Comparison of ENCODE assay signal across 9 cellular contexts in the genomic region with DNA sequence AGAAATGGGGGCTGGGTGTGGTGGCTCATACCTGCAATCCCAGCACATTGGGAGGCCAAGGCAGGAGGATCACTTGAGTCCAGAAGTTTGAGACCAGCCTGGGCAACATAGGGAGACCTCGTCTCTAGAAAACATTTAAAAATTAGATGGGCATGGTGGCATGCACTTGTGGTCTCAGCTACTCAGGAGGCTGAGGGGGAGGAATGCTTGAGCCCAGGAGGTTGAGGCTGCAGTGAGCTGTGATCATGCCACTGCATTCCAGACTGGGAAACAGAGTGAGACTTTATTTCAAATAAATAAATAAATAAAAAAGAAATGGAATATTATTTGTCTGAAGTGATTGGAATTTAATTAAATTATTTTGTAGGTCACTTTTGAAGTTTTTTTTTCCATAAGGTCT. TPM values are rescaled to one million over a fixed set of nuclear protein-coding genes. Genes with fewer than 3 reads are reported as not detected.
DNase-seq lines count a peak whose midpoint lies in the region; ATAC-seq and TF ChIP-seq lines count a peak whose summit lies in the region.
"Not testable (repeated sequence)": the region's sequence is repeated elsewhere in the genome, so short reads cannot be mapped to it uniquely, and the experiment has no call there.
"Had no signal": no experiment of that assay in that cellular context is flagged by ENCODE, and none has a peak within 500 bp of the region (broad histone marks: within the 10 kb centered on the region; RNA-seq: fewer than 3 reads in every experiment).

No MANE protein-coding gene starts in this region.

- not testable (repeated sequence) for H3K4me3 ChIP-seq in CD4-positive, alpha-beta memory T cell (ENCODE audit: low read length in 2 of 2); mammary epithelial cell (replicated peaks in 1 of 3; ENCODE audit: insufficient read depth in 1 of 3, low read depth in 2 of 3, low read length in 3 of 3); trophoblast cell (ENCODE audit: low read depth, low read length)
- H3K4me3 ChIP-seq in Loucy (ENCODE audit: low read length, poor library complexity, severe bottlenecking): peak overlapping the region; percentile 29

- H2AK5ac ChIP-seq in trophoblast cell (ENCODE audit: low read length): not testable (repeated sequence)

- H3K79me1 ChIP-seq in trophoblast cell (ENCODE audit: low read length): not testable (repeated sequence)

- peak overlapping the region in 5 of 7 donors; percentile 18 to 77 (median 68) for H3K27ac Mint-ChIP-seq in CD4-positive, alpha-beta memory T cell
- H3K27ac Mint-ChIP-seq in T-cell: peak overlapping the region; percentile 46 to 74
- peak overlapping the region; percentile 63 for H3K27ac Mint-ChIP-seq in activated T-cell treated with anti-CD3 and anti-CD28 coated beads, Interleukin-2, amount 50 U/mL, for 24 hours
- peak overlapping the region; percentile 62 for H3K27ac Mint-ChIP-seq in activated naive CD8-positive, alpha-beta T cell

- not testable (repeated sequence) for H3K23ac ChIP-seq in trophoblast cell (ENCODE audit: low read length)

- not testable (repeated sequence) for H4K8ac ChIP-seq in trophoblast cell (ENCODE audit: low read depth, low read length)

- H3K9me2 ChIP-seq in Loucy (replicated peaks; ENCODE audit: low read depth, low read length): not testable (repeated sequence)

- H3K9me3 ChIP-seq in CD4-positive, alpha-beta memory T cell (ENCODE audit: control insufficient read depth in 1 of 2, low read length in 2 of 2); Loucy (ENCODE audit: insufficient read depth, low read depth, low read length); mammary epithelial cell (replicated peaks; ENCODE audit: insufficient read depth, low read length); trophoblast cell (ENCODE audit: insufficient read depth, low read depth, low read length): not testable (repeated sequence)

- not testable (repeated sequence) for H2AFZ ChIP-seq in Loucy (ENCODE audit: low read length); mammary epithelial cell (ENCODE audit: low read depth, low read length); trophoblast cell (ENCODE audit: insufficient read depth, low read length, poor library complexity)

- not testable (repeated sequence) for H3K9me3 Mint-ChIP-seq in CD4-positive, alpha-beta memory T cell; T-cell; activated T-cell treated with anti-CD3 and anti-CD28 coated beads, Interleukin-2, amount 50 U/mL, for 24 hours; activated naive CD8-positive, alpha-beta T cell (ENCODE audit: low read depth)

- H3K27me3 ChIP-seq in CD4-positive, alpha-beta memory T cell (ENCODE audit: insufficient read depth, low read length); Loucy (ENCODE audit: insufficient read depth, low read length, poor library complexity, severe bottlenecking); mammary epithelial cell (ENCODE audit: insufficient read depth, low read length); trophoblast cell (ENCODE audit: insufficient read depth, low read length): not testable (repeated sequence)

- H4K12ac ChIP-seq in trophoblast cell (ENCODE audit: low read depth, low read length): not testable (repeated sequence)

- WGBS in mammary epithelial cell (ENCODE audit: low coverage, missing lambda C conversion rate): 11% methylated on average over 1 of the region's 1 CpG
- WGBS in trophoblast cell (ENCODE audit: extremely low coverage, insufficient coverage, insufficient read length): no CpG with 5 or more reads among the region's 1 CpG

- CTCF ChIA-PET in CD4-positive, alpha-beta memory T cell (lab: Charles Lee; ENCODE audit: partially characterized antibody): interaction anchor here (0.9 to 1.0 kb wide), 2 partner anchors 20 to 33 kb away, joined by 3 read pairs; no protein-coding TSS in a partner anchor
- CTCF ChIA-PET in T-cell (lab: Charles Lee): interaction anchor here in 1 of 2 donors (0.8 kb wide), 1 partner anchor 18 kb away, joined by 3 read pairs; the partner anchor contains the start of gene PGM2L1
- CTCF ChIA-PET in mammary epithelial cell (lab: Charles Lee; ENCODE audit: low non-redundant PET): not testable (repeated sequence)

- H3K4ac ChIP-seq in trophoblast cell (ENCODE audit: low read depth, low read length): not testable (repeated sequence)

- H3K36me3 ChIP-seq in CD4-positive, alpha-beta memory T cell (ENCODE audit: insufficient read depth, low read length); Loucy (ENCODE audit: insufficient read depth, low read length); mammary epithelial cell (ENCODE audit: insufficient read depth, low read length); trophoblast cell (ENCODE audit: control insufficient read depth in 1 of 2, insufficient read depth in 2 of 2, low read length in 2 of 2): not testable (repeated sequence)

- in situ Hi-C loops in mammary epithelial cell (cut with MboI; ENCODE audit: low sequenced_read_pairs in 2 of 2): not testable (repeated sequence)

- not testable (repeated sequence) for H3F3A ChIP-seq in Loucy (ENCODE audit: low read depth)

- BruUV-seq in mammary epithelial cell (replicated peaks; lab: Mats Ljungman, UMichigan): not testable (repeated sequence)

- not testable (repeated sequence) for H3K36me3 Mint-ChIP-seq in CD4-positive, alpha-beta memory T cell; T-cell; activated T-cell treated with anti-CD3 and anti-CD28 coated beads, Interleukin-2, amount 50 U/mL, for 24 hours (ENCODE audit: low read depth); activated naive CD8-positive, alpha-beta T cell

- not testable (repeated sequence) for H3K14ac ChIP-seq in trophoblast cell (ENCODE audit: low read length)

- H3K4me2 ChIP-seq in Loucy (ENCODE audit: low read depth, low read length, poor library complexity, severe bottlenecking) (peak overlapping the region; percentile 46), mammary epithelial cell (ENCODE audit: insufficient read depth, low read depth, low read length) (peak overlapping the region; percentile 40)
- not testable (repeated sequence) for H3K4me2 ChIP-seq in trophoblast cell (ENCODE audit: low read length)

- DNase-seq in CD4-positive, alpha-beta memory T cell; T-cell; activated T-cell treated with anti-CD3 and anti-CD28 coated beads, Interleukin-2, amount 50 U/mL, for 24 hours; mammary epithelial cell; trophoblast cell: not testable (repeated sequence)

- not testable (repeated sequence) for H3K79me2 ChIP-seq in Loucy (ENCODE audit: insufficient read depth, low read length); mammary epithelial cell (ENCODE audit: insufficient read depth, low read length); trophoblast cell (ENCODE audit: control insufficient read depth, insufficient read depth, low read length, poor library complexity)

- not testable (repeated sequence) for H4K91ac ChIP-seq in trophoblast cell (ENCODE audit: low read depth, low read length)

- H4K20me1 ChIP-seq in Loucy (ENCODE audit: insufficient read depth, low read length, poor library complexity, severe bottlenecking); mammary epithelial cell (ENCODE audit: insufficient read depth, low read length): not testable (repeated sequence)

- POLR2A ChIA-PET in CD4-positive, alpha-beta memory T cell (lab: Charles Lee; ENCODE audit: partially characterized antibody): not testable (repeated sequence)
- POLR2A ChIA-PET in T-cell (lab: Charles Lee): interaction anchor here in 1 of 2 donors (0.7 kb wide), 1 partner anchor 31 kb away, joined by 4 read pairs; no protein-coding TSS in a partner anchor

- H2BK5ac ChIP-seq in trophoblast cell (ENCODE audit: low read depth, low read length, poor library complexity): not testable (repeated sequence)

- not testable (repeated sequence) for H3K18ac ChIP-seq in trophoblast cell (ENCODE audit: low read length)

- H3K4me3 Mint-ChIP-seq in CD4-positive, alpha-beta memory T cell: peak overlapping the region in 4 of 8 donors; percentile 15 to 59 (median 38)
- not testable (repeated sequence) for H3K4me3 Mint-ChIP-seq in T-cell; activated T-cell treated with anti-CD3 and anti-CD28 coated beads, Interleukin-2, amount 50 U/mL, for 24 hours; activated naive CD8-positive, alpha-beta T cell

- peaks cover 10 to 20% (median 15%) of the 10 kb centered on the region in 4 donors for H3K4me1 Mint-ChIP-seq in CD4-positive, alpha-beta memory T cell
- H3K4me1 Mint-ChIP-seq in T-cell: peaks cover 17 to 25% (median 24%) of the 10 kb centered on the region in 3 donors
- peaks cover 41% of the 10 kb centered on the region for H3K4me1 Mint-ChIP-seq in activated T-cell treated with anti-CD3 and anti-CD28 coated beads, Interleukin-2, amount 50 U/mL, for 24 hours (ENCODE audit: low read depth)
- H3K4me1 Mint-ChIP-seq in activated naive CD8-positive, alpha-beta T cell (ENCODE audit: low read depth): peaks cover 27% of the 10 kb centered on the region

- not testable (repeated sequence) for H3K27ac ChIP-seq in CD4-positive, alpha-beta memory T cell (ENCODE audit: low read depth, low read length); mammary epithelial cell (ENCODE audit: insufficient read depth, low read depth, low read length)
- H3K27ac ChIP-seq in trophoblast cell (ENCODE audit: low read depth, low read length): peak overlapping the region; percentile 20

- H3K9ac ChIP-seq in Loucy (ENCODE audit: low read depth, low read length, poor library complexity, severe bottlenecking); mammary epithelial cell (ENCODE audit: insufficient read depth, low read length); trophoblast cell (ENCODE audit: low read length): not testable (repeated sequence)

- H3K4me1 ChIP-seq in CD4-positive, alpha-beta memory T cell (ENCODE audit: insufficient read depth, low read length): peaks cover 16% of the 10 kb centered on the region
- peaks cover 26% of the 10 kb centered on the region for H3K4me1 ChIP-seq in Loucy (ENCODE audit: insufficient read depth, low read length, poor library complexity, severe bottlenecking)
- peaks cover 36% of the 10 kb centered on the region for H3K4me1 ChIP-seq in mammary epithelial cell (ENCODE audit: insufficient read depth, low read length)
- peaks cover 12 to 13% of the 10 kb centered on the region in 2 experiments for H3K4me1 ChIP-seq in trophoblast cell (ENCODE audit: control insufficient read depth in 1 of 2, insufficient read depth in 2 of 2, low read length in 2 of 2)

- TF ChIP-seq CTCF in Loucy (conservative IDR thresholded peaks at IDR 0.05; ENCODE audit: low read length); mammary epithelial cell (conservative IDR thresholded peaks at IDR 0.05 in 1 of 2, IDR thresholded peaks at IDR 0.05 in 1 of 2; ENCODE audit: extremely low read depth in 1 of 2, insufficient read depth in 1 of 2, low read depth in 1 of 2, low read length in 2 of 2): not testable (repeated sequence)

- H2BK12ac ChIP-seq in trophoblast cell (ENCODE audit: low read length): not testable (repeated sequence)

- not testable (repeated sequence) for H3K27me3 Mint-ChIP-seq in CD4-positive, alpha-beta memory T cell; T-cell; activated T-cell treated with anti-CD3 and anti-CD28 coated beads, Interleukin-2, amount 50 U/mL, for 24 hours; activated naive CD8-positive, alpha-beta T cell

- dilution Hi-C loops in mammary epithelial cell (cut with HindIII; ENCODE audit: low sequenced_read_pairs): not testable (repeated sequence)

- H2BK120ac ChIP-seq in trophoblast cell (ENCODE audit: insufficient read depth, low read length, poor library complexity): peak overlapping the region; percentile 22

- intact Hi-C loops in CD4-positive, alpha-beta memory T cell (cut with micrococcal nuclease); mammary epithelial cell (cut with micrococcal nuclease): not testable (repeated sequence)

- not testable (repeated sequence) for ATAC-seq in T-cell (replicated peaks in 1 of 4)

RNA-seq across cellular contexts. Expression of gene PGM2L1, which starts 18.7 kb away (rescaled TPM):
- 10 to 100 TPM; 10.4 to 11.2 TPM for total RNA-seq in CD4-positive, alpha-beta memory T cell
- 1 to 10 TPM; 4.8 to 5.9 TPM for polyA plus RNA-seq in CD4-positive, alpha-beta memory T cell
- total RNA-seq in T-cell (10 to 100 TPM in 4 of 5 donors, 1 to 10 TPM in 1; 8.6 to 17.0 (median 15.0) TPM), mammary epithelial cell (1 to 10 TPM; 6.6 to 9.0 TPM)
- 1.6 TPM for polyA plus RNA-seq in mammary epithelial cell
- 3.1 TPM for polyA minus RNA-seq in mammary epithelial cell
- polyA plus RNA-seq in trophoblast cell (2013): 7.0 and 7.1 TPM in 2 replicates

RNA-seq across cellular contexts. Expression of gene KCNE3, which starts 50.4 kb away (rescaled TPM):
- under 1 TPM in 1 of 2 experiments, not detected in 1; 0.28 TPM for total RNA-seq in CD4-positive, alpha-beta memory T cell
- not detected for polyA plus RNA-seq in CD4-positive, alpha-beta memory T cell
- total RNA-seq in T-cell (under 1 TPM in 2 of 5 donors, not detected in 3; 0.16 to 0.73 TPM), mammary epithelial cell (under 1 TPM in 1 of 2 donors, not detected in 1; 0.50 TPM)
- polyA plus RNA-seq in mammary epithelial cell: not detected
- not detected for polyA minus RNA-seq in mammary epithelial cell
- 2.4 and 2.7 TPM in 2 replicates for polyA plus RNA-seq in trophoblast cell (2013)
- polyA plus RNA-seq: CD8-positive, alpha-beta memory T cell; IgD-negative memory B cell had no signal
